1 cellular context compared by ENCODE assay signal in the genomic region with DNA sequence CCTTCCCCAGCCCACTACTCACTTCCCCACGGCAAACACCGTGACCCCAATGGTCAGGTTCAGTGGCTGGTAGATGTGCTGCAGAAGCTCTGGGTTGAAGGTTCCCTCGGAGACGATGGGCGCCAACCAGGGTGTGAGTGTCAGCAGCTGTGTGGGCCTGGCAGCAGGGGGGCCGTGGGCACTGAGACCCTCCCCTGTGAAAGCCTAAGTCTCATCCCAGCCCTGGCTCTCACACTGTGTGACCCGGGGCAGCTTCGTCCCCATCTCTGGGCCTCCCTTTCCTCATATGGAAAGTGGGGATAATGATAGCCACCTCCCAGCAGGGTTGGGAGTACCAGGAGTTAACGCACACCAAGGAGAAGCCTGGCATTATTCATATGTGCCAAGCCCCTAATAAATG.
TF ChIP-seq lines count a peak whose summit lies in the region.

No MANE protein-coding gene starts in this region.

TF ChIP-seq in K562, 482 proteins besides CTCF, POLR2A, EP300 and RAD21:
- TF ChIP-seq XRCC4 (IDR thresholded peaks at IDR 0.05; ENCODE audit: extremely low read depth, insufficient read depth, insufficient read length) (no peak), SREBF1 (IDR thresholded peaks at IDR 0.05; ENCODE audit: borderline replicate concordance, low read depth, low read length) (no peak), POLR2G (IDR thresholded peaks at IDR 0.05; ENCODE audit: low read depth, low read length) (0 out of 2 replicates have a peak, but pooled peaks have one; percentile 19), ATF7 (IDR thresholded peaks at IDR 0.05) (no peak), ZNF561 (CRISPR knock-in tag; conservative IDR thresholded peaks at IDR 0.05) (no peak), HDAC1 (IDR thresholded peaks at IDR 0.05) (no peak), NR3C1 (CRISPR knock-in tag; IDR thresholded peaks at IDR 0.05) (no peak)
TF ChIP-seq in K562: peak in this region for 1.
